ENCODE assay signal across 19 cellular contexts in the genomic region with DNA sequence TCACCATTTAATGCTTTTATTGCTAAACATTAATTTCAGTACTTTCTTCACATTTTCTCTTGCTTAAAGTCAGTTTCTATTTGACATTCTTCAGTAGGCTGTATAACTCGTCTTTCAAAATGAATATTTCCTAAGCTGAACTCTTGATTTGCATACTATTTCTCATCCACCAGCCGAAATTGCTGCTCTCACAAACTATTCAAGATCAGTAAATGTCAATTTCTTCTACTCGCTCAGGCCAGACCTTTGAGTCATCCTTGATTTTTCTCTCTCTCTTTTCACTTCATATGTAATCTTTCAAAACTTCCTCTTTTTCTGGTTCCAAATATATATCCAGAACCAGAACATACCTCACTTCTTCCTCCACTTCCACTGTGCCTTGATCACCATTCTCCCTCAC.
"Had no signal": no experiment of that assay in that cellular context is flagged by ENCODE, and none has a peak within 500 bp of the region (broad histone marks: within the 10 kb centered on the region; RNA-seq: fewer than 3 reads in every experiment).

No MANE protein-coding gene starts in this region.

- ATAC-seq: activated T-cell treated with anti-CD3 and anti-CD28 coated beads, Interleukin-2, amount 50 U/mL, for 4 hours; psoas muscle; right lobe of liver; upper lobe of right lung had no signal

- H3K36me3 ChIP-seq: right lobe of liver, upper lobe of right lung had no signal

- DNase-seq: activated CD4-positive, alpha-beta memory T cell treated with anti-CD3 and anti-CD28 coated beads for 36 hours; activated CD4-positive, alpha-beta T cell treated with anti-CD3 and anti-CD28 coated beads for 1 hour; activated gamma-delta T cell; activated T-cell treated with anti-CD3 and anti-CD28 coated beads, Interleukin-2, amount 50 U/mL, for 4 hours; amygdala; cerebellar nuclear complex; dermis blood vessel endothelial cell; endodermal cell; erythroblast; kidney glomerular epithelial cell; mesendoderm; nephron progenitor cell; psoas muscle; right lobe of liver; stimulated activated CD4-positive, alpha-beta T cell treated with anti-CD3 and anti-CD28 coated beads, Interleukin-2, amount 100 ng/mL, for 24 hours; stimulated activated naive CD4-positive, alpha-beta T cell; testis; upper lobe of right lung had no signal

- H3K27me3 ChIP-seq: hepatocyte, right lobe of liver, testis, upper lobe of right lung had no signal

- H3K27ac ChIP-seq: hepatocyte, psoas muscle, right lobe of liver, testis, upper lobe of right lung had no signal

- H3K4me2 ChIP-seq: hepatocyte had no signal

- H3K79me2 ChIP-seq: hepatocyte had no signal

- H3K4me1 ChIP-seq: psoas muscle, right lobe of liver, testis, upper lobe of right lung had no signal

- H3K9me3 ChIP-seq: psoas muscle, right lobe of liver, testis, upper lobe of right lung had no signal

- H3K4me3 ChIP-seq: hepatocyte, psoas muscle, right lobe of liver, testis, upper lobe of right lung had no signal

- H2AFZ ChIP-seq: hepatocyte had no signal
